In genomic region chr4:137583650-137584049, GRCh38 we compare ENCODE assay signal across 29 cellular contexts. TPM values are rescaled to one million over a fixed set of nuclear protein-coding genes. Genes with fewer than 3 reads are reported as not detected.
"Had no signal": no experiment of that assay in that cellular context is flagged by ENCODE, and none has a peak within 500 bp of the region (broad histone marks: within the 10 kb centered on the region; RNA-seq: fewer than 3 reads in every experiment).

No MANE protein-coding gene starts in this region.

- H3K9me3 Mint-ChIP-seq: activated naive CD4-positive, alpha-beta T cell treated with anti-CD3 and anti-CD28 coated beads, Interleukin-2, amount 50 U/mL, for 24 hours; activated naive CD8-positive, alpha-beta T cell treated with anti-CD3 and anti-CD28 coated beads, Interleukin-2, amount 10 ng/mL, durations not matched to agents 7 days and 5 days; activated T-helper 2 cell treated with anti-CD3 and anti-CD28 coated beads, Interferon-gamma antibody, Interleukin-2, Interleukin-4, amounts not matched to agents 10 μg/mL and 5 μg/mL and 100 μg/mL, durations not matched to agents 14 hours and 24 hours and 36 hours had no signal

- H3K9me3 ChIP-seq: ascending aorta, SJSA1 had no signal

- H3K4me3 Mint-ChIP-seq: activated CD8-positive, alpha-beta T cell treated with anti-CD3 and anti-CD28 coated beads for 36 hours; activated naive CD4-positive, alpha-beta T cell treated with anti-CD3 and anti-CD28 coated beads, Interleukin-2, amount 50 U/mL, for 24 hours; activated naive CD8-positive, alpha-beta T cell treated with anti-CD3 and anti-CD28 coated beads, Interleukin-2, amount 10 ng/mL, durations not matched to agents 7 days and 5 days; activated T-cell treated with anti-CD3 and anti-CD28 coated beads, Interleukin-2, amount 50 U/mL, for 24 hours had no signal

- H3K4me1 ChIP-seq: ascending aorta, SJSA1 had no signal

- H3K27me3 ChIP-seq: ascending aorta, SJSA1 had no signal

- H3K27me3 Mint-ChIP-seq: activated CD8-positive, alpha-beta T cell treated with anti-CD3 and anti-CD28 coated beads for 36 hours; activated naive CD4-positive, alpha-beta T cell treated with anti-CD3 and anti-CD28 coated beads, Interleukin-2, amount 50 U/mL, for 24 hours; activated naive CD8-positive, alpha-beta T cell treated with anti-CD3 and anti-CD28 coated beads, Interleukin-2, amount 10 ng/mL, durations not matched to agents 7 days and 5 days; activated T-cell treated with anti-CD3 and anti-CD28 coated beads, Interleukin-2, amount 50 U/mL, for 24 hours had no signal

- H3K27ac ChIP-seq: ascending aorta, SJSA1, WERI-Rb-1 had no signal

- H3K27ac Mint-ChIP-seq: activated CD8-positive, alpha-beta T cell treated with anti-CD3 and anti-CD28 coated beads for 36 hours; activated naive CD4-positive, alpha-beta T cell treated with anti-CD3 and anti-CD28 coated beads, Interleukin-2, amount 50 U/mL, for 24 hours; activated naive CD8-positive, alpha-beta T cell treated with anti-CD3 and anti-CD28 coated beads, Interleukin-2, amount 10 ng/mL, durations not matched to agents 7 days and 5 days; activated T-cell treated with anti-CD3 and anti-CD28 coated beads, Interleukin-2, amount 50 U/mL, for 24 hours; activated T-helper 2 cell treated with anti-CD3 and anti-CD28 coated beads, Interferon-gamma antibody, Interleukin-2, Interleukin-4, amounts not matched to agents 10 μg/mL and 5 μg/mL and 100 μg/mL, durations not matched to agents 14 hours and 24 hours and 36 hours had no signal

- H3K4me3 ChIP-seq: ascending aorta, SJSA1 had no signal

- H3K36me3 Mint-ChIP-seq: activated naive CD4-positive, alpha-beta T cell treated with anti-CD3 and anti-CD28 coated beads, Interleukin-2, amount 50 U/mL, for 24 hours; activated naive CD8-positive, alpha-beta T cell treated with anti-CD3 and anti-CD28 coated beads, Interleukin-2, amount 10 ng/mL, durations not matched to agents 7 days and 5 days had no signal

- H3K4me1 Mint-ChIP-seq: activated naive CD4-positive, alpha-beta T cell treated with anti-CD3 and anti-CD28 coated beads, Interleukin-2, amount 50 U/mL, for 24 hours; activated naive CD8-positive, alpha-beta T cell treated with anti-CD3 and anti-CD28 coated beads, Interleukin-2, amount 10 ng/mL, durations not matched to agents 7 days and 5 days had no signal

- H3K36me3 ChIP-seq: ascending aorta, SJSA1, WERI-Rb-1 had no signal

- DNase-seq: activated CD4-positive, alpha-beta T cell treated with anti-CD3 and anti-CD28 coated beads for 1 hour; activated CD4-positive, alpha-beta T cell treated with anti-CD3 and anti-CD28 coated beads for 48 hours; activated CD4-positive, CD25-positive, alpha-beta regulatory T cell; activated CD8-positive, alpha-beta T cell treated with anti-CD3 and anti-CD28 coated beads for 36 hours; activated gamma-delta T cell; activated naive CD4-positive, alpha-beta T cell treated with Interleukin-2 at 50 U/mL for 16 hours; activated naive CD8-positive, alpha-beta T cell treated with anti-CD3 and anti-CD28 coated beads, Interleukin-2, amount 10 ng/mL, durations not matched to agents 7 days and 5 days; activated T-cell treated with anti-CD3 and anti-CD28 coated beads, Interleukin-2, amount 50 U/mL, for 24 hours; amygdala; Kasumi-1; KG1; MM.1S; MV-4-11; NCI-H1092; NCI-H1436 treated with DMSO at 0.1 percent for 48 hours; NCI-H1694 treated with DMSO at 0.1 percent for 48 hours; NCI-H2029; NCI-H345; NCI-H510A; NCI-H526; NCI-H774; SHP77 treated with DMSO at 0.1 percent for 48 hours; T1000; WERI-Rb-1 had no signal

RNA-seq across cellular contexts. Expression of gene PCDH18, which starts 51.4 kb away (rescaled TPM):
- total RNA-seq: activated CD8-positive, alpha-beta memory T cell treated with anti-CD3 and anti-CD28 coated beads for 36 hours; activated CD8-positive, alpha-beta T cell treated with anti-CD3 and anti-CD28 coated beads for 36 hours; activated naive CD8-positive, alpha-beta T cell treated with anti-CD3 and anti-CD28 coated beads, Interleukin-2, amount 10 ng/mL, durations not matched to agents 7 days and 5 days; activated T-helper 2 cell treated with anti-CD3 and anti-CD28 coated beads, Interferon-gamma antibody, Interleukin-2, Interleukin-4, amounts not matched to agents 10 μg/mL and 5 μg/mL and 100 μg/mL, durations not matched to agents 14 hours and 24 hours and 36 hours had no signal
